14 cellular contexts compared by ENCODE assay signal in genomic region chr9:13939129-13939528, GRCh38.
DNase-seq lines count a peak whose midpoint lies in the region; ATAC-seq and TF ChIP-seq lines count a peak whose summit lies in the region.
"Had no signal": no experiment of that assay in that cellular context is flagged by ENCODE, and none has a peak within 500 bp of the region (broad histone marks: within the 10 kb centered on the region; RNA-seq: fewer than 3 reads in every experiment).

No MANE protein-coding gene starts in this region.

- peaks cover 0 to 5% of the 10 kb centered on the region in 2 donors for H3K4me1 ChIP-seq in left lung
- H3K4me1 ChIP-seq: BLaER1 had no signal

- H3K4me3 Mint-ChIP-seq in natural killer cell treated with Interleukin-12 subunit alpha and Interleukin-12 subunit beta and Interleukin-15 and Interleukin-18, amount 100 ng/mL, for 72 hours = no peak overlapping the region
- H3K4me3 Mint-ChIP-seq: activated T-cell treated with anti-CD3 and anti-CD28 coated beads, Interleukin-2, amount 50 U/mL, for 24 hours; T-helper 2 cell treated with Interferon-gamma antibody and Interleukin-4, amounts not matched to agents 5 μg/mL and 100 μg/mL, for 36 hours had no signal

- H3K4me1 Mint-ChIP-seq in natural killer cell treated with Interleukin-12 subunit alpha and Interleukin-12 subunit beta and Interleukin-15 and Interleukin-18, amount 100 ng/mL, for 72 hours (ENCODE audit: low read depth in 2 of 2) = no peaks in the 10 kb centered on the region

- DNase-seq in AG04449 (ENCODE audit: low read depth, low spot score) (peak; percentile 24), MG63 (peak; percentile 49), coronary artery (ENCODE audit: low spot score) (no peak), left lung (no peak), NK-92 (lab: John Stamatoyannopoulos, UW; ENCODE audit: unreplicated experiment) (no peak), posterior cingulate gyrus (no peak)
- DNase-seq in activated effector memory CD4-positive, alpha-beta T cell treated with anti-CD3 and anti-CD28 coated beads, Interleukin-2, amount 50 U/mL, for 16 hours = no peak
- no peak for DNase-seq in natural killer cell treated with Interleukin-12 subunit alpha and Interleukin-12 subunit beta and Interleukin-15 and Interleukin-18, amount 100 ng/mL, for 72 hours (ENCODE audit: low spot score)
- DNase-seq: activated T-cell treated with anti-CD3 and anti-CD28 coated beads, Interleukin-2, amount 50 U/mL, for 24 hours; effector memory CD4-positive, alpha-beta T cell; NCI-H524; stimulated activated naive CD8-positive, alpha-beta T cell treated with anti-CD3 and anti-CD28 coated beads, Interleukin-15, Interleukin-2, amounts not matched to agents 100 U/mL and 50 U/mL, for 24 hours had no signal

- TF ChIP-seq CTCF in AG04449 (IDR thresholded peaks at IDR 0.05; ENCODE audit: insufficient read depth, low read length, missing control alignments) = no peak
- no peak for TF ChIP-seq CTCF in coronary artery (IDR thresholded peaks at IDR 0.05)
- no peak for TF ChIP-seq CTCF in left lung (IDR thresholded peaks at IDR 0.05)

- H3K27me3 Mint-ChIP-seq in natural killer cell treated with Interleukin-12 subunit alpha and Interleukin-12 subunit beta and Interleukin-15 and Interleukin-18, amount 100 ng/mL, for 72 hours = no peaks in the 10 kb centered on the region
- H3K27me3 Mint-ChIP-seq: activated T-cell treated with anti-CD3 and anti-CD28 coated beads, Interleukin-2, amount 50 U/mL, for 24 hours had no signal

- peaks cover 15% of the 10 kb centered on the region for H3K9me3 Mint-ChIP-seq in natural killer cell treated with Interleukin-12 subunit alpha and Interleukin-12 subunit beta and Interleukin-15 and Interleukin-18, amount 100 ng/mL, for 72 hours

- H3K4me3 ChIP-seq in AG04449 (ENCODE audit: low read depth, low read length) (no peak overlapping the region), MG63 (no peak overlapping the region), coronary artery (no peak overlapping the region), left lung (no peak overlapping the region)
- H3K4me3 ChIP-seq: BLaER1 had no signal

- POLR2A ChIA-PET in AG04449 (lab: Yijun Ruan, JAX) = no interaction called here

- H3K27ac Mint-ChIP-seq in natural killer cell treated with Interleukin-12 subunit alpha and Interleukin-12 subunit beta and Interleukin-15 and Interleukin-18, amount 100 ng/mL, for 72 hours = no peak overlapping the region
- H3K27ac Mint-ChIP-seq: activated T-cell treated with anti-CD3 and anti-CD28 coated beads, Interleukin-2, amount 50 U/mL, for 24 hours; T-helper 2 cell treated with Interferon-gamma antibody and Interleukin-4, amounts not matched to agents 5 μg/mL and 100 μg/mL, for 36 hours had no signal

- intact Hi-C loops in left lung (cut with DNase I) = no loop called here
- intact Hi-C loops in posterior cingulate gyrus (cut with DNase I) = no loop called here

- H3K36me3 ChIP-seq in MG63 (no peaks in the 10 kb centered on the region), left lung (no peaks in the 10 kb centered on the region)
- H3K36me3 ChIP-seq: BLaER1 had no signal

- ATAC-seq in left lung = peak; percentile 76
- no peak for ATAC-seq in natural killer cell treated with Interleukin-12 subunit alpha and Interleukin-12 subunit beta and Interleukin-15 and Interleukin-18, amount 100 ng/mL, for 72 hours
- ATAC-seq: stimulated activated naive CD8-positive, alpha-beta T cell treated with anti-CD3 and anti-CD28 coated beads, Interleukin-15, Interleukin-2, amounts not matched to agents 100 U/mL and 50 U/mL, for 24 hours had no signal

- no peaks in the 10 kb centered on the region for H3K27me3 ChIP-seq in MG63
- H3K27me3 ChIP-seq in left lung = no peaks in the 10 kb centered on the region
- H3K27me3 ChIP-seq: BLaER1 had no signal

- H3K9me3 ChIP-seq in MG63 (peaks cover 2% of the 10 kb centered on the region; the same call in 1 of the 2 replicates), left lung (no peaks in the 10 kb centered on the region)
- H3K9me3 ChIP-seq: BLaER1 had no signal

- CTCF ChIA-PET in AG04449 (lab: Yijun Ruan, JAX) = no interaction called here

- H3K36me3 Mint-ChIP-seq in natural killer cell treated with Interleukin-12 subunit alpha and Interleukin-12 subunit beta and Interleukin-15 and Interleukin-18, amount 100 ng/mL, for 72 hours = no peaks in the 10 kb centered on the region

- peak overlapping the region; percentile 15 to 55 for H3K27ac ChIP-seq in coronary artery
- peak overlapping the region in 1 of 2 donors; percentile 1 for H3K27ac ChIP-seq in left lung
- H3K27ac ChIP-seq: BLaER1 had no signal

Comparison
In these comparisons a context has a peak if more than half of its experiments do, and no peak if none do; other contexts are left out.
1. DNase-seq: peak in AG04449 (single experiment) and MG63 (single experiment); none in coronary artery (single experiment), left lung (0 of 2), NK-92 (single experiment), activated effector memory CD4-positive, alpha-beta T cell treated with anti-CD3 and anti-CD28 coated beads, Interleukin-2, amount 50 U/mL, for 16 hours (single experiment), posterior cingulate gyrus (0 of 10) and natural killer cell treated with Interleukin-12 subunit alpha and Interleukin-12 subunit beta and Interleukin-15 and Interleukin-18, amount 100 ng/mL, for 72 hours (single experiment).